In the genomic region with DNA sequence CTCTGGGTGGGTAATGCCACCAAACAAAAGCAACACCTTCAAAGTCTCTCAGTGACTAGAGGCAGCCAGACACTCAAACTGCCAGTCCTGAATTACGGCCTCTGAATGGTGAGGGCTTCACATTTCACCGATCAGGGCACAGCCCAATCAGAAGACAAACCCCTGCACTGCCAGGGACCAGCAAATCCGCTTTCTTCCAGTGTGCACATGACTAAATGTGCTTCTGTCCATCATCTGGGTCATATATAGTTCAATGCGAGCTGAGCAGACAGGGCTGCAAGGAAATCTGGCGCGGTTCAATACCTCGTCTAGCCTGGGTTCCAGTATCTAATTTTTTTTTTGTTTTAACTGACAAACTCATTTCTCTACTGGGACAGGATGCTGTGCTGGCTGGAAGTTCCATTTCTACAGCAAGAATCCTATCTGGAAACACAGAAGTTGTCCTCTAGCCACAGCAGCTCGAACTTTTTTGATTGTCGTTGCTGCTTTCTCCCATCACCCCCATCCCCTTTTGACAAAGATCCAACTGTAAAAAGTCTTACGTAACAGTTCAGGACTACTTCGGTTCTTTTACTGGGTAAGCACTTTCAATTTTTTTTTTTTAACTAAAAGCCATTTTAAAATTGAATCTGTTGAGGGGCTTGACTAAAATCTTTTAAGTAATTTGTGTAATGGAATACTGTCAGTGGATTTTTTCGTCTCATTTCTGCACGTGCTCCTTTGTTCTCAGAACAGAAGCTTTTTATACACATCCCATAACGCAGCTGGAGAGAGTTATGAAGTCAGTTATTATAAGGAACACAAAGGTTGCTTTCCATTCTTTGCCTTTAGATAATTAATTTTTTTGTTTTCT, we compare ENCODE assay signal across 8 cellular contexts.
DNase-seq lines count a peak whose midpoint lies in the region; ATAC-seq, FAIRE-seq and TF ChIP-seq lines count a peak whose summit lies in the region.

No MANE protein-coding gene starts in this region.

- H3K27ac ChIP-seq in body of pancreas = peak overlapping the region; percentile 79 to 92 (median 85)

- FAIRE-seq in G401.6 (lab: Jason Lieb, UNC) = peak; percentile 99

- no peak for TF ChIP-seq CTCF in body of pancreas (IDR thresholded peaks at IDR 0.05)

- intact Hi-C loops in body of pancreas (cut with DNase I) = no loop called here

- no peaks in the 10 kb centered on the region for H3K36me3 ChIP-seq in body of pancreas (replicated peaks in 1 of 2; ENCODE audit: insufficient read depth in 1 of 2, low read depth in 2 of 2)

- peaks cover 21% of the 10 kb centered on the region for H3K4me1 ChIP-seq in body of pancreas

- H3K27me3 ChIP-seq in body of pancreas = no peaks in the 10 kb centered on the region

- DNase-seq in H4 (ENCODE audit: low spot score) (peak; percentile 99), LoVo (ENCODE audit: low spot score) (peak; percentile 36), SHP77 (lab: John Stamatoyannopoulos, UW) (peak; percentile 97 to 98), body of pancreas (peak; percentile 75 to 90 (median 84)), hypothalamus (lab: John Stamatoyannopoulos, UW) (peak in 48 of 51 donors; percentile 5 to 90 (median 64)), putamen (ENCODE audit: low spot score) (peak; percentile 93)
- no peak for DNase-seq in activated CD4-positive, CD25-positive, alpha-beta regulatory T cell (lab: John Stamatoyannopoulos, UW)

- peak; percentile 95 for ATAC-seq in body of pancreas

- peak overlapping the region in 1 of 2 donors; percentile 48 for H3K4me3 ChIP-seq in body of pancreas

- 0 to 2% methylated on average over 13 to 14 of the region's 14 CpGs for WGBS in body of pancreas, 2 donors

- H3K9me3 ChIP-seq in body of pancreas = no peaks in the 10 kb centered on the region

- TF ChIP-seq POLR2A in body of pancreas (IDR thresholded peaks at IDR 0.05) = peak; percentile 70 to 94 (median 93)

Comparison
In these comparisons a context has a peak if more than half of its experiments do, and no peak if none do; other contexts are left out.
1. DNase-seq: peak in H4 (single experiment), LoVo (single experiment), SHP77 (2 of 2), body of pancreas (4 of 4), hypothalamus (48 of 51) and putamen (single experiment); none in activated CD4-positive, CD25-positive, alpha-beta regulatory T cell (0 of 4).